In the genomic region with DNA sequence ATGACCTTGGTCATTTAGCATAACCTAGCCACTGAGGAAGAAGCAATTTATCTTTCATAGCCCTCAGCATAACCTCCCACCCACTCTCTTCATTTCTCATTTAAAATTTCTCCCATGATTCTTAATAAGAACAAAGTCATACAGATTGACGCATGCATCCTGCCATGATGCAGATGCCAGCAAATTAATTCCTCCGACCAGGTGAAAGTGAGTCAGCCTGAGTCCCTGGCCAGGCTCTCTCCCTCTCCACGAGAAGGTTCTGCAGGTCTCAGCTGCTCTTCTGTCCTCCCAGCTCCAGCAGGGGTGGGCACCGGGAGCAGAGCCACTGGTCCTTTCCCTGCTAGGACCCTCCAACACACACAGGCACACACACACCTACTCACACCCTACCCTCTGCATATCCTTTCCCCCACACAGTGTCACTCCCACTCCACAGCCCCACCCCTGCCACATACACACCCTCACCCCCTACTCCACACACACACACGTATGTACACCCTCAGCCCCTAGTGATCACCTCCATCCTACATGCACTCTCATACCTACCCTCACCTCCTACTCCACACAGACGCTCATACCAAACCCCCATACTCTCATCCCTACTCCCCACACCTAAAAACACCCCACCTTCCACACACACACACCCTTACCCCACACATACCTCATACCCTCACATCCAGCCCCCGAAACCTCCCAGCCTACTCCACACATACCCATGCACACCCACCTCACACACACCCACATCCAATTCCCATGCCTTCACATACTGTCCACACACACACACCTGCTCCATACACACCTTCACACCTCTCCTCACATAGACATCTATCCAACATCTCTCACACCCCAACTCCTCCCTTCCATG, we compare ENCODE assay signal across 23 cellular contexts.
DNase-seq lines count a peak whose midpoint lies in the region; ATAC-seq and TF ChIP-seq lines count a peak whose summit lies in the region.
"Had no signal": no experiment of that assay in that cellular context is flagged by ENCODE, and none has a peak within 500 bp of the region (broad histone marks: within the 10 kb centered on the region; RNA-seq: fewer than 3 reads in every experiment).

No MANE protein-coding gene starts in this region.

- no peaks in the 10 kb centered on the region for H4K20me1 ChIP-seq in mammary epithelial cell (ENCODE audit: insufficient read depth, low read length)

- intact Hi-C loops in mammary epithelial cell (cut with micrococcal nuclease): no loop called here

- peak overlapping the region; percentile 82 for H2AFZ ChIP-seq in mammary epithelial cell (ENCODE audit: low read depth, low read length)

- in situ Hi-C loops in mammary epithelial cell (cut with MboI; ENCODE audit: low sequenced_read_pairs in 2 of 2): no loop called here

- H3K36me3 ChIP-seq in mammary epithelial cell (ENCODE audit: insufficient read depth, low read length): no peaks in the 10 kb centered on the region
- H3K36me3 ChIP-seq in skeletal muscle satellite cell (ENCODE audit: insufficient read depth, low read length): no peaks in the 10 kb centered on the region
- H3K36me3 ChIP-seq: cardiac muscle cell, stomach, uterus had no signal

- peak overlapping the region; percentile 37 for H3K4me2 ChIP-seq in mammary epithelial cell (ENCODE audit: insufficient read depth, low read depth, low read length)
- H3K4me2 ChIP-seq in skeletal muscle satellite cell (ENCODE audit: low read length): peak overlapping the region; percentile 70
- H3K4me2 ChIP-seq: GM23338 had no signal

- H3K27ac ChIP-seq in mammary epithelial cell (ENCODE audit: insufficient read depth, low read depth, low read length) (peak overlapping the region; percentile 35), layer of hippocampus (ENCODE audit: low read depth, low read length) (peak overlapping the region; percentile 80)
- H3K27ac ChIP-seq: cardiac muscle cell, uterus had no signal

- peaks cover 19% of the 10 kb centered on the region for H3K4me1 ChIP-seq in mammary epithelial cell (ENCODE audit: insufficient read depth, low read length)
- H3K4me1 ChIP-seq in skeletal muscle satellite cell (ENCODE audit: control insufficient read depth, insufficient read depth, low read length): peaks cover 13% of the 10 kb centered on the region
- H3K4me1 ChIP-seq: uterus had no signal

- H3K9me3 ChIP-seq in mammary epithelial cell (replicated peaks; ENCODE audit: insufficient read depth, low read length): no peaks in the 10 kb centered on the region
- no peaks in the 10 kb centered on the region for H3K9me3 ChIP-seq in skeletal muscle satellite cell (replicated peaks; ENCODE audit: low read length)
- H3K9me3 ChIP-seq: stomach, uterus had no signal

- peak; percentile 70 for DNase-seq in LHCN-M2 (ENCODE audit: low read depth)
- peak; percentile 69 for DNase-seq in mammary epithelial cell
- no peak for DNase-seq in effector CD8-positive, alpha-beta T cell (lab: John Stamatoyannopoulos, UW)
- DNase-seq in GM10266 (ENCODE audit: extremely low spot score): no peak
- DNase-seq: activated CD8-positive, alpha-beta T cell treated with anti-CD3 and anti-CD28 coated beads, Interleukin-2, amount 10 ng/mL, durations not matched to agents 7 days and 5 days; activated T-cell treated with anti-CD3 and anti-CD28 coated beads, Interleukin-2, amount 50 U/mL, for 48 hours; DND-41; effector memory CD8-positive, alpha-beta T cell; KG1; kidney glomerular epithelial cell; NCI-H1048; NCI-H524 treated with DMSO at 0.1 percent for 48 hours; right cardiac atrium; SHP77 treated with DMSO at 0.1 percent for 48 hours; stomach; T-helper 2 cell; uterus had no signal

- no peak for ATAC-seq in HG02763 (IDR thresholded peaks at IDR 0.05; ENCODE audit: unreplicated experiment)
- ATAC-seq in HG02852 (IDR thresholded peaks at IDR 0.05; ENCODE audit: unreplicated experiment): no peak
- ATAC-seq: activated CD8-positive, alpha-beta T cell treated with anti-CD3 and anti-CD28 coated beads, Interleukin-2, amount 10 ng/mL, durations not matched to agents 7 days and 5 days; effector memory CD8-positive, alpha-beta T cell had no signal

- 39% methylated on average over 5 of the region's 7 CpGs for WGBS in mammary epithelial cell (ENCODE audit: low coverage, missing lambda C conversion rate)

- H3K9ac ChIP-seq in mammary epithelial cell (ENCODE audit: insufficient read depth, low read length) (no peak overlapping the region), skeletal muscle satellite cell (ENCODE audit: low read depth, low read length) (peak overlapping the region; percentile 24)

- dilution Hi-C loops in mammary epithelial cell (cut with HindIII; ENCODE audit: low sequenced_read_pairs): no loop called here

- H3K27me3 ChIP-seq in mammary epithelial cell (ENCODE audit: insufficient read depth, low read length): no peaks in the 10 kb centered on the region
- no peaks in the 10 kb centered on the region for H3K27me3 ChIP-seq in layer of hippocampus (ENCODE audit: control insufficient read depth, insufficient read depth, low read length)
- H3K27me3 ChIP-seq in skeletal muscle satellite cell (ENCODE audit: control insufficient read depth, insufficient read depth, low read length): no peaks in the 10 kb centered on the region
- H3K27me3 ChIP-seq: cardiac muscle cell, stomach, uterus had no signal

- no TSS peak for BruUV-seq in mammary epithelial cell (replicated peaks; lab: Mats Ljungman, UMichigan)

- no peaks in the 10 kb centered on the region for H3K79me2 ChIP-seq in mammary epithelial cell (ENCODE audit: insufficient read depth, low read length)

- CTCF ChIA-PET in mammary epithelial cell (lab: Charles Lee; ENCODE audit: low non-redundant PET): no interaction called here

- no peak for TF ChIP-seq CTCF in mammary epithelial cell (conservative IDR thresholded peaks at IDR 0.05 in 1 of 2, IDR thresholded peaks at IDR 0.05 in 1 of 2; ENCODE audit: extremely low read depth in 1 of 2, insufficient read depth in 1 of 2, low read depth in 1 of 2, low read length in 2 of 2)
- no peak for TF ChIP-seq CTCF in GM10266 (IDR thresholded peaks at IDR 0.05; ENCODE audit: control insufficient read depth, insufficient read depth, low read depth, missing control alignments)

- H3K4me3 ChIP-seq in mammary epithelial cell (replicated peaks in 1 of 3; ENCODE audit: insufficient read depth in 1 of 3, low read depth in 2 of 3, low read length in 3 of 3): no peak overlapping the region
- H3K4me3 ChIP-seq in skeletal muscle satellite cell (ENCODE audit: low read length): peak overlapping the region; percentile 27
- H3K4me3 ChIP-seq: cardiac muscle cell, GM23338, stomach, uterus had no signal

Comparison
In these comparisons a context has a peak if more than half of its experiments do, and no peak if none do; other contexts are left out.
1. DNase-seq: peak in LHCN-M2 (single experiment) and mammary epithelial cell (single experiment); none in effector CD8-positive, alpha-beta T cell (single experiment) and GM10266 (single experiment).